10 cellular contexts compared by ENCODE assay signal in the genomic region with DNA sequence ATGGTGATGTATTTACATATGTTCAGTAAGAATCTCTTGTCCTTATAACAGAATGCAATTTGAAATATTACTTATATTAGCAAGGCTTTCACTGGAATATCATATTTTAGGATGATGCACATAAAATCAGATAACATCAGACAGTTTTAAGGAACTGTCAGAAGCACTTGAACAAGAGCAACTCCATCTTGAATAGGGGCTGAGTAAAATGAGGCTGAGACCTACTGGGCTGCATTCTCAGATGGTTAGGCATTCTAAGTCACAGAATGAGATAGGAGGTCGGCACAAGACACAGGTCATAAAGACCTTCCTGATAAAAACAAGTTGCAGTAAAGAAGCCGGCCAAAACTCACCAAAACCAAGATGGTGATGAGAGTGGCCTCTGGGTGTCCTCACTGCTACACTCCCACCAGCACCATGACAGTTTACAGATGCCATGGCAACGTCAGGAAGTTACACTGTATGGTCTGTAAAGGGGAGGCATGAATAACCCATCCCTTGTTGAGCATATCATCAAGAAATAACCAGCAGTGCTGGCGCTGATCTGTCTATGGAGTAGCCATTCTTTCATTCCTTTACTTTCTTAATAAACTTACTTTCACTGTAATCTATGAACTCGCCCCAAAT. TPM values are rescaled to one million over a fixed set of nuclear protein-coding genes. Genes with fewer than 3 reads are reported as not detected.
DNase-seq lines count a peak whose midpoint lies in the region; TF ChIP-seq lines count a peak whose summit lies in the region.
"Had no signal": no experiment of that assay in that cellular context is flagged by ENCODE, and none has a peak within 500 bp of the region (broad histone marks: within the 10 kb centered on the region; RNA-seq: fewer than 3 reads in every experiment).

No MANE protein-coding gene starts in this region.

- H3K4me3 ChIP-seq in OCI-LY7 (ENCODE audit: low read depth, low read length, poor library complexity, severe bottlenecking) (no peak overlapping the region), cardiac fibroblast (replicated peaks in 1 of 2; ENCODE audit: low read depth in 2 of 2, low read length in 2 of 2) (no peak overlapping the region)
- H3K4me3 ChIP-seq: body of pancreas had no signal

- peaks cover 6% of the 10 kb centered on the region; the same call in 1 of the 2 replicates for H3K9me3 ChIP-seq in OCI-LY7 (ENCODE audit: low read length)
- H3K9me3 ChIP-seq: body of pancreas had no signal

- no TSS peak for BruUV-seq in OCI-LY7 (replicated peaks; lab: Mats Ljungman, UMichigan)

- POLR2A ChIA-PET in OCI-LY7 (lab: Charles Lee): no interaction called here

- TF ChIP-seq CTCF in OCI-LY7 (conservative IDR thresholded peaks at IDR 0.05; ENCODE audit: low read length) (peak; percentile 72), cardiac fibroblast (IDR thresholded peaks at IDR 0.05; ENCODE audit: low read depth, low read length) (peak; percentile 23)

- H3K27ac ChIP-seq in OCI-LY7 (ENCODE audit: low read depth, low read length, poor library complexity, severe bottlenecking): peak overlapping the region; percentile 19
- H3K27ac ChIP-seq: body of pancreas had no signal

- no peaks in the 10 kb centered on the region for H4K20me1 ChIP-seq in OCI-LY7 (ENCODE audit: insufficient read depth, low read length)

- no peaks in the 10 kb centered on the region for H3K9me2 ChIP-seq in OCI-LY7 (ENCODE audit: insufficient read depth, low read length)

- peak overlapping the region; percentile 34; the same call in 1 of the 2 replicates for H3K4me2 ChIP-seq in OCI-LY7 (ENCODE audit: low read length)

- CTCF ChIA-PET in OCI-LY7 (lab: Charles Lee; ENCODE audit: unreplicated experiment): no interaction called here

- H3K4me1 ChIP-seq in OCI-LY7 (ENCODE audit: insufficient read depth, low read length, poor library complexity, severe bottlenecking): peaks cover 26% of the 10 kb centered on the region

- intact Hi-C loops in OCI-LY7 (cut with micrococcal nuclease; ENCODE audit: unreplicated experiment): loop anchor here (1.0 to 2.0 kb wide), 2 partner anchors 41 to 411 kb away; no protein-coding TSS in a partner anchor

- no peaks in the 10 kb centered on the region; the same call in 1 of the 2 replicates for H3K36me3 ChIP-seq in OCI-LY7 (ENCODE audit: insufficient read depth, low read length)

- DNase-seq in SIG-M5 treated with dmso at 0.1 percent for 504 hours (lab: John Stamatoyannopoulos, UW; ENCODE audit: unreplicated experiment) (peak; percentile 11), SIG-M5 (lab: John Stamatoyannopoulos, UW) (no peak), OCI-LY7 (ENCODE audit: low spot score) (peak; percentile 70), cardiac fibroblast (ENCODE audit: low read depth in 2 of 2) (peak; percentile 21 to 51), renal cortical epithelial cell (ENCODE audit: low read depth) (peak; percentile 11), DMS79 treated with DMSO at 0.1 percent for 48 hours (lab: John Stamatoyannopoulos, UW) (no peak), NCI-H1092 treated with DMSO at 0.1 percent for 48 hours (lab: John Stamatoyannopoulos, UW) (no peak), NCI-H2196 (lab: John Stamatoyannopoulos, UW; ENCODE audit: unreplicated experiment) (no peak)
- DNase-seq: H7 had no signal

- H3K79me2 ChIP-seq in OCI-LY7 (ENCODE audit: insufficient read depth, low read depth, low read length): no peaks in the 10 kb centered on the region

- peak overlapping the region; percentile 66; the same call in 1 of the 2 replicates for H2AFZ ChIP-seq in OCI-LY7 (ENCODE audit: low read length)

RNA-seq across cellular contexts. Expression of a gene that starts 27.6 kb away (rescaled TPM):
- total RNA-seq in OCI-LY7 (2014; rRNA removed; shearing (Covaris generic)): 17.2 and 19.3 TPM in 2 replicates
- 17.1 and 23.1 TPM in 2 replicates for total RNA-seq in OCI-LY7 (2022)
- total RNA-seq in renal cortical epithelial cell: 7.3 and 16.3 TPM in 2 replicates

Comparison
In these comparisons a context has a peak if more than half of its experiments do, and no peak if none do; other contexts are left out.
1. DNase-seq: peak in SIG-M5 treated with dmso at 0.1 percent for 504 hours (single experiment), OCI-LY7 (single experiment), cardiac fibroblast (2 of 2) and renal cortical epithelial cell (single experiment); none in SIG-M5 (single experiment), DMS79 treated with DMSO at 0.1 percent for 48 hours (single experiment), NCI-H1092 treated with DMSO at 0.1 percent for 48 hours (single experiment) and NCI-H2196 (single experiment).